ENCODE assay signal across 9 cellular contexts in the genomic region with DNA sequence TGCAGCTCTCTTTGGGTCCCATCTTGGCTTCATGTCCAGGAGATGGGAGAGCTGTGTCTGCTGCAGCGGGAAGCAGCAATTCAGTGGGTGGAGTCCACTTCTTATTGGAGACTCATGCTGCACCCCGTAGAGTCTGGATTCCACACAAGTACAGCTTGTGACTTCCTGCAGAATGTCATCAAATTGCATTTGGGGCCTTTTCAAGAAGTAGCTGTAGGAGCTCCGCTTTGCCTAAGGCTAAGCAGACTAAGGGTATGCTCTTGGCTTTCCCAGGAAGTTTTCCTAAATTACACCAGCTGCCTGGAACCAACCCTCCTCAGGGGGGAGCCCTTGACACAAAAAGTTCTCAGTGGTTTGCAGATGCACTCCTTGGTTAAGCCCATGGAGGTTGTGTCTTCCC. TPM values are rescaled to one million over a fixed set of nuclear protein-coding genes. Genes with fewer than 3 reads are reported as not detected.
DNase-seq lines count a peak whose midpoint lies in the region; TF ChIP-seq lines count a peak whose summit lies in the region.
"Had no signal": no experiment of that assay in that cellular context is flagged by ENCODE, and none has a peak within 500 bp of the region (broad histone marks: within the 10 kb centered on the region; RNA-seq: fewer than 3 reads in every experiment).

No MANE protein-coding gene starts in this region.

- no peak overlapping the region for H3K9ac ChIP-seq in OCI-LY1 (ENCODE audit: low read length)

- no peak for TF ChIP-seq POLR2A in esophagus muscularis mucosa (IDR thresholded peaks at IDR 0.05; ENCODE audit: low read depth)

- H3K27ac ChIP-seq in OCI-LY1 (ENCODE audit: low read depth, low read length, poor library complexity, severe bottlenecking) (no peak overlapping the region), esophagus muscularis mucosa (replicated peaks in 1 of 4) (no peak overlapping the region)

- no peak for TF ChIP-seq EP300 in esophagus muscularis mucosa (IDR thresholded peaks at IDR 0.05)

- H3K36me3 ChIP-seq in OCI-LY1 (ENCODE audit: insufficient read depth, low read length): no peaks in the 10 kb centered on the region
- H3K36me3 ChIP-seq in esophagus muscularis mucosa: no peaks in the 10 kb centered on the region

- DNase-seq in NCI-H345 (lab: John Stamatoyannopoulos, UW) (peak; percentile 27), NCI-H345 treated with DMSO at 0.1 percent for 48 hours (lab: John Stamatoyannopoulos, UW; ENCODE audit: unreplicated experiment) (no peak), esophagus muscularis mucosa (ENCODE audit: extremely low spot score) (no peak), stromal cell of bone marrow (ENCODE audit: low read depth) (peak; percentile 21), NCI-H1436 (lab: John Stamatoyannopoulos, UW) (no peak), SKM-1 (lab: John Stamatoyannopoulos, UW; ENCODE audit: unreplicated experiment) (no peak), SHP77 treated with DMSO at 0.1 percent for 48 hours (lab: John Stamatoyannopoulos, UW) (no peak)

- H3K9me2 ChIP-seq in OCI-LY1 (ENCODE audit: low read depth, low read length): no peaks in the 10 kb centered on the region

- no peaks in the 10 kb centered on the region for H3F3A ChIP-seq in OCI-LY1 (ENCODE audit: insufficient read depth, low read length)

- H3K9me3 ChIP-seq in OCI-LY1 (ENCODE audit: low read length) (no peaks in the 10 kb centered on the region), esophagus muscularis mucosa (no peaks in the 10 kb centered on the region)

- TF ChIP-seq CTCF in OCI-LY1 (IDR thresholded peaks at IDR 0.05; ENCODE audit: low read length) (peak; percentile 61), esophagus muscularis mucosa (IDR thresholded peaks at IDR 0.05) (peak; percentile 46 to 69 (median 63))

- no peak overlapping the region for H3K4me3 ChIP-seq in OCI-LY1 (ENCODE audit: low read depth, low read length, poor library complexity, severe bottlenecking)
- H3K4me3 ChIP-seq in esophagus muscularis mucosa: no peak overlapping the region

- no peaks in the 10 kb centered on the region for H4K20me1 ChIP-seq in OCI-LY1 (ENCODE audit: insufficient read depth, low read length)

- intact Hi-C loops in esophagus muscularis mucosa (cut with DNase I): loop anchor here (2.0 kb wide), 1 partner anchor 102 kb away; no protein-coding TSS in a partner anchor

- H3K79me2 ChIP-seq in OCI-LY1 (ENCODE audit: insufficient read depth, low read length): no peaks in the 10 kb centered on the region

- H2AFZ ChIP-seq in OCI-LY1 (ENCODE audit: low read length): no peak overlapping the region

- H3K4me2 ChIP-seq in OCI-LY1 (ENCODE audit: low read length): no peak overlapping the region

- 45% methylated on average over 2 of the region's 3 CpGs for WGBS in esophagus muscularis mucosa

- H3K27me3 ChIP-seq in OCI-LY1 (ENCODE audit: insufficient read depth, low read length): no peaks in the 10 kb centered on the region
- no peaks in the 10 kb centered on the region for H3K27me3 ChIP-seq in esophagus muscularis mucosa

- H3K4me1 ChIP-seq in OCI-LY1 (ENCODE audit: insufficient read depth, low read length, severe bottlenecking): no peaks in the 10 kb centered on the region
- H3K4me1 ChIP-seq in esophagus muscularis mucosa: peaks cover 6 to 22% (median 12%) of the 10 kb centered on the region in 4 donors

RNA-seq across cellular contexts. Expression of a gene that starts 5.7 kb away (rescaled TPM):
- total RNA-seq in esophagus muscularis mucosa: 10 to 100 TPM; 19.5 to 27.0 (median 24.4) TPM

RNA-seq across cellular contexts. Expression of a gene that starts 18.3 kb away (rescaled TPM):
- 10 to 100 TPM; 27.7 to 37.0 (median 29.3) TPM for total RNA-seq in esophagus muscularis mucosa

RNA-seq across cellular contexts. Expression of a gene that starts 45.8 kb away (rescaled TPM):
- total RNA-seq in esophagus muscularis mucosa: 10 to 100 TPM; 64.4 to 88.0 (median 68.5) TPM

RNA-seq across cellular contexts. Expression of a gene that starts 49.3 kb away (rescaled TPM):
- not detected for total RNA-seq in esophagus muscularis mucosa
- total RNA-seq: CD4-positive, CD25-positive, alpha-beta regulatory T cell had no signal

Comparison
In these comparisons a context has a peak if more than half of its experiments do, and no peak if none do; other contexts are left out.
1. DNase-seq: peak in NCI-H345 (single experiment) and stromal cell of bone marrow (single experiment); none in NCI-H345 treated with DMSO at 0.1 percent for 48 hours (single experiment), esophagus muscularis mucosa (single experiment), NCI-H1436 (single experiment), SKM-1 (single experiment) and SHP77 treated with DMSO at 0.1 percent for 48 hours (single experiment).